Comparison of ENCODE assay signal across 28 cellular contexts in genomic region chr3:115843206-115843605, GRCh38.
DNase-seq lines count a peak whose midpoint lies in the region; ATAC-seq and TF ChIP-seq lines count a peak whose summit lies in the region.
"Had no signal": no experiment of that assay in that cellular context is flagged by ENCODE, and none has a peak within 500 bp of the region (broad histone marks: within the 10 kb centered on the region; RNA-seq: fewer than 3 reads in every experiment).

No MANE protein-coding gene starts in this region.

- H3K9me2 ChIP-seq in hepatocyte (replicated peaks; ENCODE audit: insufficient read depth): no peaks in the 10 kb centered on the region

- no peak overlapping the region for H3K4me2 ChIP-seq in hepatocyte
- H3K4me2 ChIP-seq in osteoblast (ENCODE audit: insufficient read depth, low read length): no peak overlapping the region
- H3K4me2 ChIP-seq: PC-9 had no signal

- no peak for ATAC-seq in HG03342 (IDR thresholded peaks at IDR 0.05; ENCODE audit: unreplicated experiment)
- ATAC-seq: activated CD4-positive, alpha-beta T cell treated with anti-CD3 and anti-CD28 coated beads for 36 hours; activated CD8-positive, alpha-beta T cell treated with anti-CD3 and anti-CD28 coated beads, Interleukin-2, amount 10 ng/mL, durations not matched to agents 7 days and 5 days; activated T-helper 17 cell treated with anti-CD3 and anti-CD28 coated beads, Interleukin-2, amount 50 U/mL, for 72 hours; body of pancreas; heart right ventricle had no signal

- H3K9me3 ChIP-seq in hepatocyte (ENCODE audit: low read depth) (no peaks in the 10 kb centered on the region), osteoblast (ENCODE audit: low read depth, low read length) (no peaks in the 10 kb centered on the region)
- H3K9me3 ChIP-seq: body of pancreas, heart right ventricle, thyroid gland, vagina had no signal

- H3K27me3 ChIP-seq in hepatocyte: no peaks in the 10 kb centered on the region
- no peaks in the 10 kb centered on the region for H3K27me3 ChIP-seq in osteoblast (ENCODE audit: insufficient read depth, low read length)
- H3K27me3 ChIP-seq: body of pancreas, heart right ventricle, thyroid gland, vagina had no signal

- WGBS in hepatocyte (ENCODE audit: low lambda C conversion rate, missing lambda C conversion rate): 66% methylated on average over 1 of the region's 1 CpG

- H3K4me3 ChIP-seq in hepatocyte (no peak overlapping the region), osteoblast (ENCODE audit: insufficient read depth, low read length) (no peak overlapping the region)
- H3K4me3 ChIP-seq: body of pancreas, heart right ventricle, PC-9, thyroid gland, vagina had no signal

- H3K79me2 ChIP-seq in hepatocyte: no peaks in the 10 kb centered on the region
- H3K79me2 ChIP-seq in osteoblast (ENCODE audit: insufficient read depth, low read length): no peaks in the 10 kb centered on the region

- H2AFZ ChIP-seq in hepatocyte (no peak overlapping the region), osteoblast (ENCODE audit: low read length) (no peak overlapping the region)
- H2AFZ ChIP-seq: PC-9 had no signal

- H4K20me1 ChIP-seq in hepatocyte (ENCODE audit: insufficient read depth, poor library complexity, severe bottlenecking) (no peaks in the 10 kb centered on the region), osteoblast (ENCODE audit: insufficient read depth, low read length) (no peaks in the 10 kb centered on the region)

- peak overlapping the region; percentile 83 for H3K27ac ChIP-seq in hepatocyte
- no peak overlapping the region for H3K27ac ChIP-seq in osteoblast (ENCODE audit: low read depth, low read length)
- H3K27ac ChIP-seq: body of pancreas, heart right ventricle, PC-9, thyroid gland, vagina had no signal

- H3K36me3 ChIP-seq in hepatocyte (replicated peaks; ENCODE audit: insufficient read depth, low read depth): no peaks in the 10 kb centered on the region
- H3K36me3 ChIP-seq in osteoblast (ENCODE audit: insufficient read depth, low read length): no peaks in the 10 kb centered on the region
- H3K36me3 ChIP-seq: heart right ventricle, thyroid gland, vagina had no signal

- peak; percentile 99 for DNase-seq in DMS153 (lab: John Stamatoyannopoulos, UW)
- DNase-seq in NCI-H1092 treated with DMSO at 0.1 percent for 48 hours (lab: John Stamatoyannopoulos, UW): peak; percentile 91
- DNase-seq in NCI-H748 (lab: John Stamatoyannopoulos, UW; ENCODE audit: unreplicated experiment): peak; percentile 73
- DNase-seq in hepatocyte (ENCODE audit: low spot score): peak; percentile 24
- no peak for DNase-seq in GM03348 (ENCODE audit: low spot score)
- no peak for DNase-seq in T1000 (lab: John Stamatoyannopoulos, UW)
- no peak for DNase-seq in osteoblast (ENCODE audit: insufficient read length, low spot score, missing footprints)
- DNase-seq: ACHN; activated CD4-positive, alpha-beta T cell treated with anti-CD3 and anti-CD28 coated beads for 36 hours; activated CD8-positive, alpha-beta T cell treated with anti-CD3 and anti-CD28 coated beads, Interleukin-2, amount 10 ng/mL, durations not matched to agents 7 days and 5 days; activated naive CD4-positive, alpha-beta T cell treated with anti-CD3 and anti-CD28 coated beads, Interleukin-2, amount 10 ng/mL, durations not matched to agents 7 days and 5 days; body of pancreas; CD4-positive, alpha-beta memory T cell; cerebellar nuclear complex; dermis blood vessel endothelial cell; endodermal cell; foreskin melanocyte; H7; heart right ventricle; Kasumi-1; kidney glomerular epithelial cell; NCI-H446; PC-9; stimulated activated CD4-positive, alpha-beta T cell treated with anti-CD3 and anti-CD28 coated beads, Interleukin-4, amount 100 ng/mL, for 24 hours; thyroid gland had no signal

- H3K4me1 ChIP-seq in hepatocyte (ENCODE audit: insufficient read depth) (peaks cover 9% of the 10 kb centered on the region), osteoblast (ENCODE audit: insufficient read depth, low read length) (no peaks in the 10 kb centered on the region)
- H3K4me1 ChIP-seq: thyroid gland, vagina had no signal

- TF ChIP-seq CTCF in hepatocyte (IDR thresholded peaks at IDR 0.05; ENCODE audit: poor library complexity): no peak
- TF ChIP-seq CTCF in osteoblast (IDR thresholded peaks at IDR 0.05; ENCODE audit: extremely low read depth, low read depth, low read length): no peak

Comparison
In these comparisons a context has a peak if more than half of its experiments do, and no peak if none do; other contexts are left out.
1. DNase-seq: peak in DMS153 (single experiment), NCI-H1092 treated with DMSO at 0.1 percent for 48 hours (single experiment), NCI-H748 (single experiment) and hepatocyte (single experiment); none in GM03348 (single experiment), T1000 (single experiment) and osteoblast (single experiment).